In the genomic region with DNA sequence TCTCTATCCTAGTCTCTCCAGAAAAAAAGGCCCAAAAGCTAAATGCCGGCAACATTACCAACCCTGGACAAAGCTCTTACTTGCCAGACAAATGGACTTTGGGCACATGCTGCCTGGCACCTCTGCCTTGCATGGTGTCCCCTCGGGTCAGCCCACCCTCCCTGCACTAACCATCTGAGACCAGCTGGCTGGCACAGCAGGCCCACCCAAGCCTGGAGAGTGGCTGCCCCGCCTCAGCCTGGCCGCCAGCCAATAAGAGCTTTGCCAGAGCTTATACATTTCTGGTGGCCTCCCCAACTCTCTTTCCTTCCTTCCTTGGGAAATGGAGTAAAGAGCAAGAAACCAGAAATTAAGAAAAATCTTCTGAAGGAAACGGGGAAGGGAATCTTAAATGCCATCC, we compare ENCODE assay signal across 19 cellular contexts. TPM values are rescaled to one million over a fixed set of nuclear protein-coding genes. Genes with fewer than 3 reads are reported as not detected.
DNase-seq lines count a peak whose midpoint lies in the region; ATAC-seq and TF ChIP-seq lines count a peak whose summit lies in the region.
"Had no signal": no experiment of that assay in that cellular context is flagged by ENCODE, and none has a peak within 500 bp of the region (broad histone marks: within the 10 kb centered on the region; RNA-seq: fewer than 3 reads in every experiment).

No MANE protein-coding gene starts in this region.

- H3K9me3 ChIP-seq in BE2C: no peaks in the 10 kb centered on the region

- H3K4me3 Mint-ChIP-seq in brain: no peak overlapping the region
- H3K4me3 Mint-ChIP-seq: CD8-positive, alpha-beta T cell; H9 had no signal

- no peak for TF ChIP-seq RAD21 in Ishikawa (IDR thresholded peaks at IDR 0.05; ENCODE audit: low read depth)

- H3K36me3 ChIP-seq in BE2C: no peaks in the 10 kb centered on the region

- H3K4me1 Mint-ChIP-seq in brain: peaks cover 24% of the 10 kb centered on the region

- H3K9me3 Mint-ChIP-seq in brain: peaks cover 0 to 17% (median 4%) of the 10 kb centered on the region in 5 experiments
- H3K9me3 Mint-ChIP-seq: CD8-positive, alpha-beta T cell had no signal

- peaks cover 5% of the 10 kb centered on the region; the same call in 1 of the 2 replicates for H3K4me1 ChIP-seq in BE2C
- H3K4me1 ChIP-seq: A549 had no signal

- ATAC-seq in GM19351 (IDR thresholded peaks at IDR 0.05; ENCODE audit: unreplicated experiment) (no peak), GM21737 (IDR thresholded peaks at IDR 0.05; ENCODE audit: unreplicated experiment) (no peak)
- ATAC-seq: CD8-positive, alpha-beta T cell; Panc1 had no signal

- H3K36me3 Mint-ChIP-seq in brain: no peaks in the 10 kb centered on the region
- H3K36me3 Mint-ChIP-seq: CD8-positive, alpha-beta T cell had no signal

- no peak for TF ChIP-seq EP300 in Ishikawa (IDR thresholded peaks at IDR 0.05; ENCODE audit: borderline replicate concordance)

- H3K4me3 ChIP-seq in BE2C (ENCODE audit: low read depth, low read length): no peak overlapping the region
- H3K4me3 ChIP-seq: A549; BLaER1 treated with 17β-estradiol and CSF1 and Interleukin-3, amounts not matched to agents 10 nM and 100 nM; SK-N-MC had no signal

- POLR2A ChIA-PET in RWPE1 (lab: Yijun Ruan, JAX; ENCODE audit: low non-redundant PET): no interaction called here
- POLR2A ChIA-PET in HEK293T (lab: Yijun Ruan, JAX): no interaction called here

- peak overlapping the region in 3 of 5 experiments; percentile 2 to 81 (median 40) for H3K27ac Mint-ChIP-seq in brain
- H3K27ac Mint-ChIP-seq: CD8-positive, alpha-beta T cell had no signal

- H3K27me3 ChIP-seq in BE2C: no peaks in the 10 kb centered on the region
- H3K27me3 ChIP-seq: BLaER1 treated with 17β-estradiol and CSF1 and Interleukin-3, amounts not matched to agents 10 nM and 100 nM had no signal

- H3K27ac ChIP-seq in RWPE1: no peak overlapping the region
- H3K27ac ChIP-seq: A549; BLaER1 treated with 17β-estradiol and CSF1 and Interleukin-3, amounts not matched to agents 10 nM and 100 nM; SK-N-MC had no signal

- CTCF ChIA-PET in RWPE1 (lab: Yijun Ruan, JAX) (no interaction called here), HEK293T (lab: Yijun Ruan, JAX) (no interaction called here)

- peaks cover 44% of the 10 kb centered on the region for H3K27me3 Mint-ChIP-seq in brain

- TF ChIP-seq CTCF in BE2C (IDR thresholded peaks at IDR 0.05; ENCODE audit: low read depth, low read length): no peak
- TF ChIP-seq CTCF in brain (conservative IDR thresholded peaks at IDR 0.05): no peak
- no peak for TF ChIP-seq CTCF in RWPE1 (conservative IDR thresholded peaks at IDR 0.05; ENCODE audit: low read depth)

- DNase-seq in BE2C (peak; percentile 65), NCI-H524 (lab: John Stamatoyannopoulos, UW) (peak; percentile 80 to 92), RWPE1 (ENCODE audit: low spot score) (no peak), HEK293T (ENCODE audit: extremely low spot score) (no peak)
- DNase-seq: CD8-positive, alpha-beta T cell; DMS79 treated with DMSO at 0.1 percent for 48 hours; H9; KBM-7; NCI-H1105 treated with DMSO at 0.1 percent for 48 hours; NCI-H1930; NCI-H774 had no signal

TF ChIP-seq in Ishikawa, 13 proteins besides CTCF, POLR2A, EP300 and RAD21:
- TF ChIP-seq USF1 (IDR thresholded peaks at IDR 0.05) (no peak), NFIC (IDR thresholded peaks at IDR 0.05) (peak; percentile 12; the same call in 1 of the 2 replicates)

TF ChIP-seq in HEK293T, 16 proteins besides CTCF, POLR2A, EP300 and RAD21:
- TF ChIP-seq CTBP1 (IDR thresholded peaks at IDR 0.05; ENCODE audit: borderline replicate concordance) (no peak), L3MBTL2 (conservative IDR thresholded peaks at IDR 0.05) (no peak), SP1 (IDR thresholded peaks at IDR 0.05) (no peak), FOXK2 (IDR thresholded peaks at IDR 0.05) (no peak), ZNF384 (IDR thresholded peaks at IDR 0.05) (no peak), FOXM1 (IDR thresholded peaks at IDR 0.05; ENCODE audit: borderline replicate concordance) (no peak), SUZ12 (IDR thresholded peaks at IDR 0.05) (no peak), HDGF (IDR thresholded peaks at IDR 0.05; ENCODE audit: borderline replicate concordance) (no peak), BHLHE40 (IDR thresholded peaks at IDR 0.05; ENCODE audit: borderline replicate concordance) (no peak), LEF1 (IDR thresholded peaks at IDR 0.05; ENCODE audit: borderline replicate concordance) (no peak), ELF4 (IDR thresholded peaks at IDR 0.05) (no peak), FOXA1 (IDR thresholded peaks at IDR 0.05) (no peak), TARDBP (IDR thresholded peaks at IDR 0.05) (no peak), ARNT (IDR thresholded peaks at IDR 0.05) (no peak), NFRKB (IDR thresholded peaks at IDR 0.05) (no peak)
- TF ChIP-seq, protein P1, sequence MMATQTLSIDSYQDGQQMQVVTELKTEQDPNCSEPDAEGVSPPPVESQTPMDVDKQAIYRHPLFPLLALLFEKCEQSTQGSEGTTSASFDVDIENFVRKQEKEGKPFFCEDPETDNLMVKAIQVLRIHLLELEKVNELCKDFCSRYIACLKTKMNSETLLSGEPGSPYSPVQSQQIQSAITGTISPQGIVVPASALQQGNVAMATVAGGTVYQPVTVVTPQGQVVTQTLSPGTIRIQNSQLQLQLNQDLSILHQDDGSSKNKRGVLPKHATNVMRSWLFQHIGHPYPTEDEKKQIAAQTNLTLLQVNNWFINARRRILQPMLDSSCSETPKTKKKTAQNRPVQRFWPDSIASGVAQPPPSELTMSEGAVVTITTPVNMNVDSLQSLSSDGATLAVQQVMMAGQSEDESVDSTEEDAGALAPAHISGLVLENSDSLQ (IDR thresholded peaks at IDR 0.05): no peak

RNA-seq across cellular contexts. Expression of gene MCHR1, which starts 24.4 kb away (rescaled TPM):
- polyA plus RNA-seq in BE2C (2012; ENCODE audit: insufficient read depth, insufficient read length, low read depth): 40.2 TPM
- 1.8 TPM for polyA plus RNA-seq in brain (ENCODE audit: insufficient read depth, low read depth, low replicate concordance)
- polyA plus RNA-seq: A549 had no signal

Comparison
In these comparisons a context has a peak if more than half of its experiments do, and no peak if none do; other contexts are left out.
1. DNase-seq: peak in BE2C (single experiment) and NCI-H524 (2 of 2); none in RWPE1 (single experiment) and HEK293T (single experiment).